In the genomic region with DNA sequence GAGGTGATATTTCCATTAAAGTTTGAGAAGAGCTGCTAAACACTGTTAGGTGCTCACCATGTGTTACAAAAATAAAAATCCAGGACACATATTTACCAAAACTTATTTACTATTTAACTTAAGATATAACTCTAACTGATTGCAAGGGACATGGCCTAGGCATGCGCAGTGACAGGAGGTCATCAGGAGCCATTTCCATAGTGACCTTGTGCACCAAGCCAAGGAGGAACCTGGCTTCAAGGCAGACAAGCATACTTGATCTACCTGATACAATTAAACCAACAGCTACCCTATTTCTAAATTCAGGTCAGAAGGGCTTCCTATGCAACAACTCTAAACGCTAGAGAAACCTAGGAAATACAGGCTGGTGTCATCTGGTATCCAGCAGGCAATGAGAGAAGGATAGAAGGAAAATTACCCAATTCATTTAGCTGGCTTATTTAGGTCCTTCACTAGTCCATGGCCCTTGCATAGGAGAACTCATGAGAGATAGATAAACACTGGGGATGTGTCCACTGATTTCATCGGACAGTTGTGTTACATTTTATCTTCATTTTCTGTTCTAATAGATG, we compare ENCODE assay signal across 24 cellular contexts.
"Had no signal": no experiment of that assay in that cellular context is flagged by ENCODE, and none has a peak within 500 bp of the region (broad histone marks: within the 10 kb centered on the region; RNA-seq: fewer than 3 reads in every experiment).

No MANE protein-coding gene starts in this region.

- H3K4me1 Mint-ChIP-seq: immature natural killer cell; natural killer cell; stimulated activated effector memory CD8-positive, alpha-beta T cell treated with anti-CD3 and anti-CD28 coated beads, Interleukin-12 subunit alpha, Interleukin-12 subunit beta, amount 100 ng/mL, for 72 hours had no signal

- H3K36me3 ChIP-seq: gastrocnemius medialis, left ventricle myocardium inferior, lower lobe of right lung, neural progenitor cell, pancreas, tibial nerve, upper lobe of right lung had no signal

- H3K4me3 Mint-ChIP-seq: endodermal cell; immature natural killer cell; natural killer cell; neural progenitor cell; stimulated activated effector memory CD8-positive, alpha-beta T cell treated with anti-CD3 and anti-CD28 coated beads, Interleukin-12 subunit alpha, Interleukin-12 subunit beta, amount 100 ng/mL, for 72 hours had no signal

- H3K27me3 ChIP-seq: neural progenitor cell, pancreas had no signal

- H3K27ac Mint-ChIP-seq: immature natural killer cell; natural killer cell; progenitor cell of endocrine pancreas; stimulated activated effector memory CD8-positive, alpha-beta T cell treated with anti-CD3 and anti-CD28 coated beads, Interleukin-12 subunit alpha, Interleukin-12 subunit beta, amount 100 ng/mL, for 72 hours had no signal

- H3K9me3 Mint-ChIP-seq: endodermal cell; immature natural killer cell; natural killer cell; stimulated activated effector memory CD8-positive, alpha-beta T cell treated with anti-CD3 and anti-CD28 coated beads, Interleukin-12 subunit alpha, Interleukin-12 subunit beta, amount 100 ng/mL, for 72 hours had no signal

- H3K36me3 Mint-ChIP-seq: immature natural killer cell; natural killer cell; neural progenitor cell; stimulated activated effector memory CD8-positive, alpha-beta T cell treated with anti-CD3 and anti-CD28 coated beads, Interleukin-12 subunit alpha, Interleukin-12 subunit beta, amount 100 ng/mL, for 72 hours had no signal

- H3K4me1 ChIP-seq: gastrocnemius medialis, left ventricle myocardium inferior, lower lobe of right lung, pancreas, tibial nerve, upper lobe of right lung had no signal

- H3K27ac ChIP-seq: coronary artery, gastrocnemius medialis, left ventricle myocardium inferior, lower lobe of right lung, neural progenitor cell, pancreas, tibial nerve, upper lobe of right lung had no signal

- DNase-seq: caudate nucleus; effector CD4-positive, alpha-beta T cell; gastrocnemius medialis; glutamatergic neuron; immature natural killer cell; kidney; left cardiac atrium; left ventricle myocardium inferior; lower lobe of right lung; mesendoderm; natural killer cell; occipital lobe; pancreas; right cardiac atrium; stimulated activated CD4-positive, alpha-beta T cell treated with anti-CD3 and anti-CD28 coated beads, Interleukin-4, amount 100 ng/mL, for 1 hour; stimulated activated CD8-positive, alpha-beta memory T cell treated with anti-CD3 and anti-CD28 coated beads, Interleukin-4, amount 100 ng/mL, for 48 hours; stimulated activated naive CD8-positive, alpha-beta T cell treated with anti-CD3 and anti-CD28 coated beads, Interleukin-15, Interleukin-2, amounts not matched to agents 100 U/mL and 50 U/mL, for 24 hours; upper lobe of right lung had no signal

- H3K9ac ChIP-seq: neural progenitor cell had no signal

- H3K9me3 ChIP-seq: gastrocnemius medialis, left ventricle myocardium inferior, lower lobe of right lung, pancreas, upper lobe of right lung had no signal

- H3K4me3 ChIP-seq: coronary artery, gastrocnemius medialis, left ventricle myocardium inferior, lower lobe of right lung, neural progenitor cell, pancreas, tibial nerve, upper lobe of right lung had no signal

- H3K4me2 ChIP-seq: neural progenitor cell had no signal
